22 cellular contexts compared by ENCODE assay signal in the genomic region with DNA sequence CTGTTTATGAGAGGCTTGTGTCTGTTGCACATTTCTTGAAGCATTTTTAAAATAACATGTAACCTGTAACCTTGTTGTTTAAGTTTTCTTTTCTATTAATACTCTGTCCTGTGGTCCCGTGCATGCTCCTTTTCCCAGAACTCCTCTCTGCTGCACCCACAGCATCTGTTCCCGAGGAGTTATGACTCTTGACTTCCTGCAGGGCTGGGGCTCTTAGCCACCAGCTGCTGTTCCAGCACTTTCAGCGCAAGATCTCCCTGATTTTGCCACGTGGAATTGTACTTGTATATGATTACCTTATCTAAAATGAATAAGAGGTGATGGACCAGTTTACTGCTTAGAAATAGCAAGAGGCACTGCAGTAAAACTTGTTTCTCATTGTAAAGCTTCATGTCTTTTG.
DNase-seq lines count a peak whose midpoint lies in the region; ATAC-seq and TF ChIP-seq lines count a peak whose summit lies in the region.
"Had no signal": no experiment of that assay in that cellular context is flagged by ENCODE, and none has a peak within 500 bp of the region (broad histone marks: within the 10 kb centered on the region; RNA-seq: fewer than 3 reads in every experiment).

No MANE protein-coding gene starts in this region.

- no peak overlapping the region for H2BK120ac ChIP-seq in mesendoderm (ENCODE audit: low read depth, low read length)

- peaks cover 2% of the 10 kb centered on the region for H3K79me1 ChIP-seq in mesendoderm (ENCODE audit: low read length)

- H3K23ac ChIP-seq in mesendoderm (ENCODE audit: low read length), result no peak overlapping the region

- H4K8ac ChIP-seq in mesendoderm (ENCODE audit: low read depth, low read length), result no peak overlapping the region

- peak overlapping the region in 1 of 3 experiments; percentile 10 for H3K4me3 Mint-ChIP-seq in nephron
- H3K4me3 Mint-ChIP-seq in mesothelial cell of epicardium, result no peak overlapping the region
- H3K4me3 Mint-ChIP-seq: activated CD8-positive, alpha-beta memory T cell treated with anti-CD3 and anti-CD28 coated beads, Interleukin-2, amount 10 ng/mL, durations not matched to agents 7 days and 5 days; dendritic cell treated with granulocyte-macrophage colony-stimulating factor and Interleukin-4, amounts not matched to agents 40 ng/mL and 50 ng/mL, for 4 days; memory B cell; neural crest cell had no signal

- H2BK5ac ChIP-seq in mesendoderm (ENCODE audit: low read length), result no peak overlapping the region

- H3K4me3 ChIP-seq in choroid plexus epithelial cell (ENCODE audit: low read depth, low read length) (no peak overlapping the region), mesendoderm (ENCODE audit: low read length) (no peak overlapping the region)
- H3K4me3 ChIP-seq: GM12878, tibial nerve had no signal

- peaks cover 32% of the 10 kb centered on the region for H3K4me1 Mint-ChIP-seq in nephron
- H3K4me1 Mint-ChIP-seq in mesothelial cell of epicardium, result no peaks in the 10 kb centered on the region

- H3K4me1 ChIP-seq in mesendoderm (ENCODE audit: control insufficient read depth, low read depth, low read length), result no peaks in the 10 kb centered on the region

- no peaks in the 10 kb centered on the region for H3K79me2 ChIP-seq in mesendoderm (ENCODE audit: control insufficient read depth, insufficient read depth, low read length)

- H3K9ac ChIP-seq in mesendoderm (ENCODE audit: low read length), result no peak overlapping the region

- ATAC-seq in GM21825 (IDR thresholded peaks at IDR 0.05; ENCODE audit: unreplicated experiment), result no peak
- ATAC-seq: activated CD4-positive, CD25-positive, alpha-beta regulatory T cell treated with anti-CD3 and anti-CD28 coated beads, Interleukin-2, amount 50 U/mL, for 24 hours; activated CD8-positive, alpha-beta memory T cell treated with anti-CD3 and anti-CD28 coated beads, Interleukin-2, amount 10 ng/mL, durations not matched to agents 7 days and 5 days; GM12878 had no signal

- H3K36me3 Mint-ChIP-seq in nephron (ENCODE audit: low read depth), result peaks cover 70% of the 10 kb centered on the region
- peaks cover 30% of the 10 kb centered on the region for H3K36me3 Mint-ChIP-seq in mesothelial cell of epicardium

- WGBS in mesendoderm (ENCODE audit: extremely low coverage, insufficient coverage, low lambda C conversion rate), result no CpG with 5 or more reads among the region's 4 CpGs

- H3K4ac ChIP-seq in mesendoderm (ENCODE audit: low read depth, low read length), result no peak overlapping the region

- H3K56ac ChIP-seq in mesendoderm (ENCODE audit: low read length), result no peak overlapping the region

- no peak overlapping the region for H2AK5ac ChIP-seq in mesendoderm (ENCODE audit: low read length)

- no peak overlapping the region for H3K4me2 ChIP-seq in mesendoderm (ENCODE audit: low read length)

- DNase-seq in LHCN-M2 (ENCODE audit: low read depth) (peak; percentile 91), NCI-H524 (lab: John Stamatoyannopoulos, UW) (peak; percentile 91 to 97), choroid plexus epithelial cell (ENCODE audit: low read depth) (peak; percentile 77), mesendoderm (no peak), mesothelial cell of epicardium (ENCODE audit: low spot score in 2 of 2, unreplicated experiment in 2 of 2) (no peak)
- DNase-seq: activated CD8-positive, alpha-beta memory T cell treated with anti-CD3 and anti-CD28 coated beads, Interleukin-2, amount 10 ng/mL, durations not matched to agents 7 days and 5 days; AML-193; anterior cingulate cortex; COR-L47; islet precursor cell; NCI-H2081 treated with DMSO at 0.1 percent for 48 hours; stimulated activated CD4-positive, alpha-beta T cell treated with anti-CD3 and anti-CD28 coated beads, Interleukin-15, amount 100 ng/mL, for 24 hours; stimulated activated naive CD4-positive, alpha-beta T cell had no signal

- H3K27me3 ChIP-seq in mesendoderm (ENCODE audit: insufficient read depth, low read length, poor library complexity), result no peaks in the 10 kb centered on the region
- H3K27me3 ChIP-seq: tibial nerve had no signal

- TF ChIP-seq CTCF in choroid plexus epithelial cell (conservative IDR thresholded peaks at IDR 0.05; ENCODE audit: low read depth, low read length) (peak; percentile 15), nephron (IDR thresholded peaks at IDR 0.05; ENCODE audit: unreplicated experiment in 3 of 3) (no peak), mesothelial cell of epicardium (IDR thresholded peaks at IDR 0.05; ENCODE audit: unreplicated experiment) (no peak)

- H3K27me3 Mint-ChIP-seq in nephron (ENCODE audit: low read depth), result no peaks in the 10 kb centered on the region
- no peaks in the 10 kb centered on the region for H3K27me3 Mint-ChIP-seq in mesothelial cell of epicardium (ENCODE audit: low read depth)
- H3K27me3 Mint-ChIP-seq: activated CD8-positive, alpha-beta memory T cell treated with anti-CD3 and anti-CD28 coated beads, Interleukin-2, amount 10 ng/mL, durations not matched to agents 7 days and 5 days; dendritic cell treated with granulocyte-macrophage colony-stimulating factor and Interleukin-4, amounts not matched to agents 40 ng/mL and 50 ng/mL, for 4 days; memory B cell had no signal

- no peak overlapping the region for H3K18ac ChIP-seq in mesendoderm (ENCODE audit: low read length)

- H3K27ac Mint-ChIP-seq in nephron, result peak overlapping the region; percentile 4 to 75 (median 23)
- no peak overlapping the region for H3K27ac Mint-ChIP-seq in mesothelial cell of epicardium
- H3K27ac Mint-ChIP-seq: activated CD8-positive, alpha-beta memory T cell treated with anti-CD3 and anti-CD28 coated beads, Interleukin-2, amount 10 ng/mL, durations not matched to agents 7 days and 5 days; dendritic cell treated with granulocyte-macrophage colony-stimulating factor and Interleukin-4, amounts not matched to agents 40 ng/mL and 50 ng/mL, for 4 days; memory B cell had no signal

- no peak overlapping the region for H3K27ac ChIP-seq in mesendoderm (ENCODE audit: low read depth, low read length)
- H3K27ac ChIP-seq: epithelial cell of prostate, tibial nerve had no signal

- H4K5ac ChIP-seq in mesendoderm (ENCODE audit: low read length), result no peak overlapping the region

- no peaks in the 10 kb centered on the region for H3K36me3 ChIP-seq in mesendoderm (ENCODE audit: control insufficient read depth, insufficient read depth, low read length)

- no peaks in the 10 kb centered on the region for H3K9me3 Mint-ChIP-seq in nephron
- no peaks in the 10 kb centered on the region for H3K9me3 Mint-ChIP-seq in mesothelial cell of epicardium
- H3K9me3 Mint-ChIP-seq: dendritic cell treated with granulocyte-macrophage colony-stimulating factor and Interleukin-4, amounts not matched to agents 40 ng/mL and 50 ng/mL, for 4 days; memory B cell; neural crest cell had no signal

- no peak overlapping the region for H2BK15ac ChIP-seq in mesendoderm (replicated peaks; ENCODE audit: low read depth)

Comparison
In these comparisons a context has a peak if more than half of its experiments do, and no peak if none do; other contexts are left out.
1. DNase-seq: peak in LHCN-M2 (single experiment), NCI-H524 (2 of 2) and choroid plexus epithelial cell (single experiment); none in mesendoderm (single experiment) and mesothelial cell of epicardium (0 of 2).